11 cellular contexts compared by ENCODE assay signal in genomic region chr1:110719908-110720307, GRCh38. TPM values are rescaled to one million over a fixed set of nuclear protein-coding genes. Genes with fewer than 3 reads are reported as not detected.
"Had no signal": no experiment of that assay in that cellular context is flagged by ENCODE, and none has a peak within 500 bp of the region (broad histone marks: within the 10 kb centered on the region; RNA-seq: fewer than 3 reads in every experiment).

No MANE protein-coding gene starts in this region.

- ATAC-seq: HCT116, K562 had no signal

- H2AFZ ChIP-seq: GM23248 had no signal

- DNase-seq: GM23248, GOT3, H7, HFFc6, IMR-90 had no signal

- H3K4me1 ChIP-seq: HAP-1 had no signal

- H3K9me3 ChIP-seq: HAP-1 had no signal

- H3K36me3 ChIP-seq: HAP-1 had no signal

- H3K9ac ChIP-seq: GM23248 had no signal

- H3K27ac ChIP-seq: GM23248, HL-60 had no signal

- H3K4me3 ChIP-seq: GM23248, HAP-1, K562 had no signal

- FAIRE-seq: K562 had no signal

RNA-seq across cellular contexts. Expression of gene KCNA3, which starts 45.2 kb away (rescaled TPM):
- total RNA-seq: GM23248, H4, HFFc6, HT1080, K562 had no signal
- polyA plus RNA-seq: GM23248, K562 had no signal
